1 cellular context compared by ENCODE assay signal in genomic region chr2:64656379-64656778, GRCh38.
A peak's percentile ranks its signal among the peaks of the same experiment; 100 is the strongest.
TF ChIP-seq lines count a peak whose summit lies in the region.

No MANE protein-coding gene starts in this region.

TF ChIP-seq in HepG2, 621 proteins besides CTCF, POLR2A, EP300 and RAD21 (continued from another document and continues in another):
- TF ChIP-seq MAFK (conservative IDR thresholded peaks at IDR 0.05 in 1 of 2, IDR thresholded peaks at IDR 0.05 in 1 of 2; ENCODE audit: low read length in 2 of 2) = no peak
- TF ChIP-seq RORA (CRISPR knock-in tag; IDR thresholded peaks at IDR 0.05) = no peak
- TF ChIP-seq WIZ (CRISPR knock-in tag; IDR thresholded peaks at IDR 0.05) = 0 out of 2 replicates have a peak, but pooled peaks have one; percentile 48
- no peak for TF ChIP-seq ELF1 (CRISPR knock-in tag; IDR thresholded peaks at IDR 0.05)
- TF ChIP-seq DMTF1 (CRISPR knock-in tag; IDR thresholded peaks at IDR 0.05) = no peak
- TF ChIP-seq ZNF709 (CRISPR knock-in tag; IDR thresholded peaks at IDR 0.05) = no peak
- TF ChIP-seq SNAPC4 (CRISPR knock-in tag; IDR thresholded peaks at IDR 0.05) = no peak
- no peak for TF ChIP-seq ZBTB25 (CRISPR knock-in tag; IDR thresholded peaks at IDR 0.05)
- no peak for TF ChIP-seq ZNF780A (CRISPR knock-in tag; IDR thresholded peaks at IDR 0.05)
- no peak for TF ChIP-seq HNRNPL (IDR thresholded peaks at IDR 0.05; ENCODE audit: low read depth, low read length)
- no peak for TF ChIP-seq ZNF510 (CRISPR knock-in tag; IDR thresholded peaks at IDR 0.05; ENCODE audit: low read depth)
- no peak for TF ChIP-seq SRSF9 (IDR thresholded peaks at IDR 0.05; ENCODE audit: borderline replicate concordance, insufficient read depth, low read depth, low read length, poor library complexity, severe bottlenecking)
- no peak for TF ChIP-seq HNRNPUL1 (IDR thresholded peaks at IDR 0.05; ENCODE audit: low read depth, low read length)
- TF ChIP-seq EHMT2 (IDR thresholded peaks at IDR 0.05; ENCODE audit: borderline replicate concordance, low read depth, low read length) = 0 out of 2 replicates have a peak, but pooled peaks have one; percentile 20
- TF ChIP-seq NFRKB (IDR thresholded peaks at IDR 0.05) = no peak
- TF ChIP-seq YEATS4 (CRISPR knock-in tag; IDR thresholded peaks at IDR 0.05; ENCODE audit: borderline replicate concordance) = 0 out of 2 replicates have a peak, but pooled peaks have one; percentile 18
- TF ChIP-seq TRIM22 (IDR thresholded peaks at IDR 0.05) = no peak
- TF ChIP-seq ZBTB3 (CRISPR knock-in tag; IDR thresholded peaks at IDR 0.05; ENCODE audit: borderline replicate concordance, low read depth) = no peak
- TF ChIP-seq ZNF766 (CRISPR knock-in tag; IDR thresholded peaks at IDR 0.05; ENCODE audit: borderline replicate concordance) = no peak
- no peak for TF ChIP-seq ZFP1 (CRISPR knock-in tag; IDR thresholded peaks at IDR 0.05)
- no peak for TF ChIP-seq THAP9 (CRISPR knock-in tag; IDR thresholded peaks at IDR 0.05; ENCODE audit: borderline replicate concordance)
- no peak for TF ChIP-seq ZNF296 (CRISPR knock-in tag; conservative IDR thresholded peaks at IDR 0.05)
- TF ChIP-seq PAWR (CRISPR knock-in tag; IDR thresholded peaks at IDR 0.05; ENCODE audit: borderline replicate concordance) = no peak
- TF ChIP-seq BORCS8-MEF2B (CRISPR knock-in tag; IDR thresholded peaks at IDR 0.05) = no peak
- no peak for TF ChIP-seq ZNF282 (IDR thresholded peaks at IDR 0.05; ENCODE audit: partially characterized antibody)
- TF ChIP-seq FOSL2 (CRISPR knock-in tag; IDR thresholded peaks at IDR 0.05) = peak; percentile 62
- TF ChIP-seq HDAC2 (CRISPR knock-in tag; IDR thresholded peaks at IDR 0.05) = 0 out of 2 replicates have a peak, but pooled peaks have one; percentile 30
- peak; percentile 67; the same call in 1 of the 2 replicates for TF ChIP-seq ZMYM3 (CRISPR knock-in tag; IDR thresholded peaks at IDR 0.05)
- TF ChIP-seq DNMT3B (CRISPR knock-in tag; conservative IDR thresholded peaks at IDR 0.05) = peak; percentile 64; the same call in 1 of the 2 replicates
- TF ChIP-seq PRMT3 (CRISPR knock-in tag; IDR thresholded peaks at IDR 0.05; ENCODE audit: borderline replicate concordance, low read depth) = no peak
- TF ChIP-seq HBP1 (CRISPR knock-in tag; IDR thresholded peaks at IDR 0.05; ENCODE audit: low read depth) = no peak
- TF ChIP-seq HNF4G (IDR thresholded peaks at IDR 0.05; ENCODE audit: borderline replicate concordance, low read depth, low read length) = no peak; the same call in 1 of the 2 replicates
- no peak for TF ChIP-seq HNF4G (CRISPR knock-in tag; IDR thresholded peaks at IDR 0.05; ENCODE audit: borderline replicate concordance, low read depth)
- TF ChIP-seq KAT8 (CRISPR knock-in tag; IDR thresholded peaks at IDR 0.05) = no peak
- TF ChIP-seq GRHL1 (CRISPR knock-in tag; conservative IDR thresholded peaks at IDR 0.05) = no peak
- TF ChIP-seq PAF1 (CRISPR knock-in tag; IDR thresholded peaks at IDR 0.05) = no peak
- no peak for TF ChIP-seq POLR2G (IDR thresholded peaks at IDR 0.05; ENCODE audit: low read depth, low read length)
- peak; percentile 37; the same call in 1 of the 2 replicates for TF ChIP-seq ELF3 (CRISPR knock-in tag; IDR thresholded peaks at IDR 0.05)
- TF ChIP-seq HNF4A (CRISPR knock-in tag; IDR thresholded peaks at IDR 0.05) = peak; percentile 64
- TF ChIP-seq FOXA3 (CRISPR knock-in tag; IDR thresholded peaks at IDR 0.05) = peak; percentile 33; the same call in 1 of the 2 replicates
- TF ChIP-seq ZMYM2 (CRISPR knock-in tag; IDR thresholded peaks at IDR 0.05) = peak; percentile 70; the same call in 1 of the 2 replicates
- TF ChIP-seq ATF2 (CRISPR knock-in tag; IDR thresholded peaks at IDR 0.05) = peak; percentile 13; the same call in 1 of the 2 replicates
- no peak for TF ChIP-seq ZNF503 (CRISPR knock-in tag; IDR thresholded peaks at IDR 0.05)
- no peak for TF ChIP-seq ZNF383 (CRISPR knock-in tag; IDR thresholded peaks at IDR 0.05; ENCODE audit: borderline replicate concordance)
